Comparison of ENCODE assay signal across 8 cellular contexts in the genomic region with DNA sequence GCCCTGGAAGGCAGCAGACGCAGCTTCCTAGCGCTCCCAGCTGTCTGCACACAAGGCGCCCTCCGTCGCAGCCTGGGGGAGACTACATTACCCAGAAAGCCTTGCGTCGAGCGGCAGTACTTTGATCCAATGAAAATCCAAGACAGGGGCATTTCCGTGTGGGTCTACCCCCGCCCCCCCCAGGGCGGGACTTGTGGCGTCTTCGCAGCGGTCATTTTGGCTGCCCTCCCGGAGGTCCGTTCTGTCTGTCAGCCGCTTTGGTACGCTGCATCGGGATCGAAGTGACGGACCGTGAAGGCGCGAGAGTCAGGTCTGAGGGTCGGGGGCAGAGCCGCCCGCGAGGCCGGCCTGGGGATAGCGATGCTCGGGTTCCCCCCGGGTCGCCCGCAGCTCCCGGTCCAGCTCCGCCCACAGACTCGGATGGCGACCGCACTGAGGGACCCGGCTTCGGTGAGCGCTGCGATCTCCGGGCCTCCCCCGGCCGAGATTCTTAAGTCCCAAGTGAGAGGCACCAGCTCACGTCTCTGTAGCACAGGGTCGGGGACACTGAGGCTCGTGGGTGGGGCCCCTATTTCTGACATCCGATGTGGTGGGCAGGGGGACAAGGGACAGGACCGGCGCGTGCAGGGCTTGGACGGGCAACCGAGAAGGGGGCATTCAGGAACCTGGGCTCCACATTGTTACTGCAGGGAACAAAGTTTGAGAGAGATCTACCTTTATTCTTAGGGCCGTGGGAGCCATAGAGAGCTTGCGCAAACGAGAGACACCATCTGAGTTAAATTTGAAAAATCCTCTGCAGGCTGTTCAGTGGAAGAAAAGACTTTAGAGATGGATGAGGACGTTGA. TPM values are rescaled to one million over a fixed set of nuclear protein-coding genes. Genes with fewer than 3 reads are reported as not detected.
DNase-seq lines count a peak whose midpoint lies in the region; ATAC-seq and TF ChIP-seq lines count a peak whose summit lies in the region.

A gene (plus strand): TSS at position 182 of the 845 bp plus-strand sequence. CDS start 179 bp downstream, at position 361.

- no peak within 1 kb of the TSS for H4K8ac ChIP-seq in mesendoderm (ENCODE audit: low read depth, low read length)

- no peaks in the 10 kb centered on the region for H3K79me2 ChIP-seq in mesendoderm (ENCODE audit: control insufficient read depth, insufficient read depth, low read length)

- no peaks in the 10 kb centered on the region for H3K27me3 Mint-ChIP-seq in activated CD8-positive, alpha-beta memory T cell treated with anti-CD3 and anti-CD28 coated beads, Interleukin-2, amount 10 ng/mL, durations not matched to agents 7 days and 5 days
- no peaks in the 10 kb centered on the region for H3K27me3 Mint-ChIP-seq in endodermal cell (ENCODE audit: insufficient read depth)

- H3K27me3 ChIP-seq in endodermal cell (ENCODE audit: control insufficient read depth, insufficient read depth, low read length, poor library complexity, severe bottlenecking) (no peaks in the 10 kb centered on the region), mesendoderm (ENCODE audit: insufficient read depth, low read length, poor library complexity) (no peaks in the 10 kb centered on the region)

- peak within 1 kb of the TSS; percentile 79 for H3K4me2 ChIP-seq in mesendoderm (ENCODE audit: low read length)

- H2BK5ac ChIP-seq in mesendoderm (ENCODE audit: low read length), result no peak within 1 kb of the TSS

- no peak for TF ChIP-seq CTCF in endodermal cell (conservative IDR thresholded peaks at IDR 0.05)

- peaks cover 2% of the 10 kb centered on the region for H3K79me1 ChIP-seq in mesendoderm (ENCODE audit: low read length)

- CTCF ChIA-PET in activated CD8-positive, alpha-beta memory T cell treated with anti-CD3 and anti-CD28 coated beads, Interleukin-2, amount 10 ng/mL, durations not matched to agents 7 days and 5 days (lab: Charles Lee), result interaction anchor here (0.7 to 1.5 kb wide), 5 partner anchors 11 to 206 kb away, joined by 3 to 5 read pairs (median 3); a partner anchor contains a TSS

- peaks cover 48% of the 10 kb centered on the region for H3K36me3 ChIP-seq in endodermal cell (ENCODE audit: control insufficient read depth, insufficient read depth, low read length)
- H3K36me3 ChIP-seq in mesendoderm (ENCODE audit: control insufficient read depth, insufficient read depth, low read length), result peaks cover 2% of the 10 kb centered on the region

- no peak within 1 kb of the TSS for H2BK15ac ChIP-seq in mesendoderm (replicated peaks; ENCODE audit: low read depth)

- H3K4me1 ChIP-seq in endodermal cell (ENCODE audit: control insufficient read depth, insufficient read depth, low read length) (peaks cover 3% of the 10 kb centered on the region), mesendoderm (ENCODE audit: control insufficient read depth, low read depth, low read length) (no peaks in the 10 kb centered on the region)

- H3K18ac ChIP-seq in mesendoderm (ENCODE audit: low read length), result no peak within 1 kb of the TSS

- H3K9ac ChIP-seq in endodermal cell (ENCODE audit: extremely low read depth, low read length, poor library complexity, severe bottlenecking), result peak within 1 kb of the TSS; percentile 80
- peak within 1 kb of the TSS; percentile 63 for H3K9ac ChIP-seq in mesendoderm (ENCODE audit: low read length)

- H3K4me3 Mint-ChIP-seq in activated CD8-positive, alpha-beta memory T cell treated with anti-CD3 and anti-CD28 coated beads, Interleukin-2, amount 10 ng/mL, durations not matched to agents 7 days and 5 days, result peak within 1 kb of the TSS; percentile 84
- H3K4me3 Mint-ChIP-seq in endodermal cell, result peak within 1 kb of the TSS; percentile 84

- H3K27ac Mint-ChIP-seq in activated CD8-positive, alpha-beta memory T cell treated with anti-CD3 and anti-CD28 coated beads, Interleukin-2, amount 10 ng/mL, durations not matched to agents 7 days and 5 days, result peak within 1 kb of the TSS; percentile 83
- peak within 1 kb of the TSS; percentile 86 for H3K27ac Mint-ChIP-seq in endodermal cell

- peak; percentile 70 for ATAC-seq in GM19468 (IDR thresholded peaks at IDR 0.05; ENCODE audit: extremely low read depth, unreplicated experiment)
- ATAC-seq in activated CD8-positive, alpha-beta memory T cell treated with anti-CD3 and anti-CD28 coated beads, Interleukin-2, amount 10 ng/mL, durations not matched to agents 7 days and 5 days, result peak; percentile 100

- H4K5ac ChIP-seq in mesendoderm (ENCODE audit: low read length), result no peak within 1 kb of the TSS

- peaks cover 51% of the 10 kb centered on the region for H3K36me3 Mint-ChIP-seq in activated CD8-positive, alpha-beta memory T cell treated with anti-CD3 and anti-CD28 coated beads, Interleukin-2, amount 10 ng/mL, durations not matched to agents 7 days and 5 days
- peaks cover 48% of the 10 kb centered on the region for H3K36me3 Mint-ChIP-seq in endodermal cell (ENCODE audit: low read depth)

- H3K27ac ChIP-seq in endodermal cell (ENCODE audit: low read depth, low read length) (no peak within 1 kb of the TSS), mesendoderm (ENCODE audit: low read depth, low read length) (no peak within 1 kb of the TSS)

- no peak within 1 kb of the TSS for H2AK5ac ChIP-seq in mesendoderm (ENCODE audit: low read length)

- 2 to 4% methylated on average over 43 to 59 of the region's 59 CpGs for WGBS in endodermal cell (ENCODE audit: insufficient coverage in 1 of 2, insufficient read length in 1 of 2), 2 experiments
- WGBS in mesendoderm (ENCODE audit: extremely low coverage, insufficient coverage, low lambda C conversion rate), result no CpG with 5 or more reads among the region's 59 CpGs

- H2BK120ac ChIP-seq in mesendoderm (ENCODE audit: low read depth, low read length), result no peak within 1 kb of the TSS

- H3K9me3 Mint-ChIP-seq in activated CD8-positive, alpha-beta memory T cell treated with anti-CD3 and anti-CD28 coated beads, Interleukin-2, amount 10 ng/mL, durations not matched to agents 7 days and 5 days (ENCODE audit: low read depth), result peaks cover 26% of the 10 kb centered on the region
- H3K9me3 Mint-ChIP-seq in endodermal cell, result peaks cover 24% of the 10 kb centered on the region

- peak within 1 kb of the TSS; percentile 89 for H3K56ac ChIP-seq in mesendoderm (ENCODE audit: low read length)

- H3K4me1 Mint-ChIP-seq in activated CD8-positive, alpha-beta memory T cell treated with anti-CD3 and anti-CD28 coated beads, Interleukin-2, amount 10 ng/mL, durations not matched to agents 7 days and 5 days, result peaks cover 18% of the 10 kb centered on the region
- peaks cover 15% of the 10 kb centered on the region for H3K4me1 Mint-ChIP-seq in endodermal cell

- peak; percentile 85 for DNase-seq in COLO829 (ENCODE audit: low spot score)
- DNase-seq in HS-5 (ENCODE audit: low read depth), result peak; percentile 72
- peak; percentile 93 for DNase-seq in NOMO-1 treated with dmso at 0.1 percent for 144 hours (lab: John Stamatoyannopoulos, UW; ENCODE audit: unreplicated experiment)
- DNase-seq in activated CD8-positive, alpha-beta memory T cell treated with anti-CD3 and anti-CD28 coated beads, Interleukin-2, amount 10 ng/mL, durations not matched to agents 7 days and 5 days, result peak; percentile 92
- peak; percentile 97 for DNase-seq in endodermal cell
- DNase-seq in mesendoderm, result peak; percentile 97
- peak; percentile 77 for DNase-seq in stimulated activated CD8-positive, alpha-beta memory T cell treated with anti-CD3 and anti-CD28 coated beads, Interleukin-12 subunit alpha, Interleukin-12 subunit beta, amount 100 ng/mL, for 4 hours (ENCODE audit: low read depth)

- peak within 1 kb of the TSS; percentile 51 for H3K23ac ChIP-seq in mesendoderm (ENCODE audit: low read length)

- H3K4me3 ChIP-seq in endodermal cell (ENCODE audit: low read length) (peak within 1 kb of the TSS; percentile 93), mesendoderm (ENCODE audit: low read length) (peak within 1 kb of the TSS; percentile 87)

- H3K9me3 ChIP-seq in endodermal cell (ENCODE audit: control insufficient read depth, low read length), result peaks cover 29% of the 10 kb centered on the region

- no peak within 1 kb of the TSS for H3K4ac ChIP-seq in mesendoderm (ENCODE audit: low read depth, low read length)

RNA-seq across cellular contexts. Expression of the gene that starts here (rescaled TPM):
- total RNA-seq in activated CD8-positive, alpha-beta memory T cell treated with anti-CD3 and anti-CD28 coated beads, Interleukin-2, amount 10 ng/mL, durations not matched to agents 7 days and 5 days, result 10 to 100 TPM; 14.2 to 15.1 TPM
- total RNA-seq in endodermal cell, result 10 to 100 TPM; 17.4 to 20.7 TPM
- 20.9 TPM for polyA plus RNA-seq in endodermal cell (2013, experiment 1 of 2)
- 22.5 TPM for polyA plus RNA-seq in endodermal cell (2013, experiment 2 of 2)
- polyA plus RNA-seq in mesendoderm (2013, experiment 1 of 2), result 5.2 TPM
- 6.1 TPM for polyA plus RNA-seq in mesendoderm (2013, experiment 2 of 2)
